15 cellular contexts compared by ENCODE assay signal in the genomic region with DNA sequence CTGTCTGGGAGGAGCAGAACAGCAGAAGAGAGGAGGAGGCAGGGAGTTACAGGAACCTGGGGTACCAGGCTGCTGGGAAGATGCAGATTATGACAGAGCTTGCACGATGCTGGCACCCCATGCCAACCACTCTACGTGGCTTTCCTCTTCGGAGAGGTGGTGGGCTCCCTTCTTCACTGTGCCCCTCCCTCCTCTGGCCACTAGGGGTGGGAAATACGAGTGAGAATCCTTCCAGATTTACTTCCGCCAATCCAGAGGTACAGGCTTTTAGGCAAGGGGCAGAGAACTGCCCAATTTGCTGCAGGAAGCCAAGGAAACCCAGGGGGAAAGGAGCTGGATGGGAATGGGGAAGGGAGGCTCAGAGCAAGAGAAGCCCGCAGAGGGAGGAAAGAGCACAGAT. TPM values are rescaled to one million over a fixed set of nuclear protein-coding genes. Genes with fewer than 3 reads are reported as not detected.
DNase-seq lines count a peak whose midpoint lies in the region; ATAC-seq, FAIRE-seq and TF ChIP-seq lines count a peak whose summit lies in the region.
"Had no signal": no experiment of that assay in that cellular context is flagged by ENCODE, and none has a peak within 500 bp of the region (broad histone marks: within the 10 kb centered on the region; RNA-seq: fewer than 3 reads in every experiment).

No MANE protein-coding gene starts in this region.

- no peaks in the 10 kb centered on the region for H4K20me1 ChIP-seq in endothelial cell of umbilical vein (replicated peaks; ENCODE audit: control insufficient read depth, extremely low read depth, insufficient read depth, low read length)

- no peak for FAIRE-seq in endothelial cell of umbilical vein (lab: Jason Lieb, UNC)

- no peaks in the 10 kb centered on the region for H3K9me3 Mint-ChIP-seq in progenitor cell of endocrine pancreas (ENCODE audit: low read depth)
- H3K9me3 Mint-ChIP-seq: CD8-positive, alpha-beta memory T cell had no signal

- no peak for TF ChIP-seq POLR2A in endothelial cell of umbilical vein (IDR thresholded peaks at IDR 0.05; ENCODE audit: low read depth, low read length)
- TF ChIP-seq POLR2A in GM18505 (IDR thresholded peaks at IDR 0.05; ENCODE audit: borderline replicate concordance, extremely low read depth, insufficient read depth, insufficient read length) = no peak

- H3K79me2 ChIP-seq in endothelial cell of umbilical vein (ENCODE audit: control insufficient read depth, insufficient read depth, low read length) = no peaks in the 10 kb centered on the region

- POLR2A ChIA-PET in endothelial cell of umbilical vein (lab: Charles Lee) = interaction anchor here (0.6 kb wide), 1 partner anchor 33 kb away, joined by 4 read pairs; no protein-coding TSS in a partner anchor

- H3K36me3 Mint-ChIP-seq in progenitor cell of endocrine pancreas (ENCODE audit: insufficient read depth) = peaks cover 19% of the 10 kb centered on the region

- H3K9ac ChIP-seq in endothelial cell of umbilical vein (replicated peaks; ENCODE audit: extremely low read depth, insufficient read depth, low read length) = no peak overlapping the region

- dilution Hi-C loops in endothelial cell of umbilical vein (cut with MboI; ENCODE audit: extremely low pct_ligation_motif_present, low sequenced_read_pairs) = no loop called here

- peaks cover 52% of the 10 kb centered on the region for H3K36me3 ChIP-seq in RWPE2 (ENCODE audit: low read depth)
- peaks cover 13 to 43% of the 10 kb centered on the region in 2 experiments for H3K36me3 ChIP-seq in endothelial cell of umbilical vein (ENCODE audit: control insufficient read depth in 2 of 2, extremely low read depth in 1 of 2, insufficient read depth in 2 of 2, low read length in 2 of 2)

- H3K4me1 Mint-ChIP-seq in progenitor cell of endocrine pancreas (ENCODE audit: low read depth) = no peaks in the 10 kb centered on the region
- H3K4me1 Mint-ChIP-seq: CD8-positive, alpha-beta memory T cell had no signal

- intact Hi-C loops in endothelial cell of umbilical vein (cut with micrococcal nuclease) = no loop called here
- intact Hi-C loops in right cardiac atrium (cut with DNase I) = no loop called here

- no peak overlapping the region for H3K4me2 ChIP-seq in endothelial cell of umbilical vein (ENCODE audit: insufficient read depth, low read length)

- H3K9me3 ChIP-seq in RWPE2 (ENCODE audit: severe bottlenecking) (no peaks in the 10 kb centered on the region), endothelial cell of umbilical vein (replicated peaks; ENCODE audit: control insufficient read depth, insufficient read depth, low read length) (no peaks in the 10 kb centered on the region), right cardiac atrium (ENCODE audit: control insufficient read depth, low read length) (no peaks in the 10 kb centered on the region)
- H3K9me3 ChIP-seq: lower lobe of right lung, neutrophil had no signal

- peak; percentile 14 for TF ChIP-seq CTCF in GM12865 (IDR thresholded peaks at IDR 0.05; ENCODE audit: insufficient read depth, low read depth, low read length, missing control alignments)
- TF ChIP-seq CTCF in RWPE2 (IDR thresholded peaks at IDR 0.05; ENCODE audit: poor library complexity, severe bottlenecking) = no peak
- TF ChIP-seq CTCF in endothelial cell of umbilical vein (IDR thresholded peaks at IDR 0.05; ENCODE audit: extremely low read depth in 1 of 2, insufficient read depth in 1 of 2, low read depth in 1 of 2, low read length in 2 of 2) = peak in 1 of 2 donors; percentile 25
- TF ChIP-seq CTCF in progenitor cell of endocrine pancreas (IDR thresholded peaks at IDR 0.05; ENCODE audit: unreplicated experiment) = peak; percentile 43

- DNase-seq in GM12865 (ENCODE audit: low read depth) (no peak), RWPE2 (ENCODE audit: low spot score) (no peak), endothelial cell of umbilical vein (ENCODE audit: low read depth, low spot score) (no peak), progenitor cell of endocrine pancreas (ENCODE audit: low spot score, unreplicated experiment) (no peak), right cardiac atrium (no peak), T-helper 9 cell (no peak)
- DNase-seq: activated naive CD4-positive, alpha-beta T cell; CD8-positive, alpha-beta memory T cell; central memory CD4-positive, alpha-beta T cell; lower lobe of right lung; NCI-H1105 treated with DMSO at 0.1 percent for 48 hours; NCI-H510A treated with DMSO at 0.1 percent for 48 hours; T1000 had no signal

- no peaks in the 10 kb centered on the region for H3K27me3 Mint-ChIP-seq in progenitor cell of endocrine pancreas
- H3K27me3 Mint-ChIP-seq: CD8-positive, alpha-beta memory T cell had no signal

- H3K27me3 ChIP-seq in RWPE2 (ENCODE audit: insufficient read depth, poor library complexity, severe bottlenecking) = no peaks in the 10 kb centered on the region
- peaks cover 0 to 1% of the 10 kb centered on the region in 2 experiments for H3K27me3 ChIP-seq in endothelial cell of umbilical vein (ENCODE audit: control insufficient read depth in 2 of 2, insufficient read depth in 2 of 2, low read length in 2 of 2)
- H3K27me3 ChIP-seq in right cardiac atrium (ENCODE audit: control insufficient read depth, insufficient read depth) = no peaks in the 10 kb centered on the region
- H3K27me3 ChIP-seq: neutrophil had no signal

- H3K9me1 ChIP-seq in endothelial cell of umbilical vein (replicated peaks; ENCODE audit: control insufficient read depth, extremely low read depth, insufficient read depth, low read length) = no peaks in the 10 kb centered on the region

- no peak overlapping the region for H3K27ac ChIP-seq in RWPE2 (ENCODE audit: poor library complexity, severe bottlenecking)
- H3K27ac ChIP-seq in endothelial cell of umbilical vein (ENCODE audit: insufficient read depth, low read depth, low read length) = no peak overlapping the region
- no peak overlapping the region for H3K27ac ChIP-seq in right cardiac atrium (ENCODE audit: low read length)
- H3K27ac ChIP-seq: lower lobe of right lung, neutrophil had no signal

- peak; percentile 17; the same call in 2 of the 3 replicates for ATAC-seq in RWPE2 (ENCODE audit: low read depth)
- no peak for ATAC-seq in right cardiac atrium
- ATAC-seq in GM18505 (IDR thresholded peaks at IDR 0.05; ENCODE audit: unreplicated experiment) = no peak
- ATAC-seq: lower lobe of right lung had no signal

- CTCF ChIA-PET in endothelial cell of umbilical vein (lab: Charles Lee) = interaction anchor here (0.7 kb wide), 1 partner anchor 472 kb away, joined by 3 read pairs; the partner anchor contains the start of gene ARCN1

- TSS peak; percentile 64 for BruUV-seq in endothelial cell of umbilical vein (replicated peaks; lab: Mats Ljungman, UMichigan)

- no peak overlapping the region for H2AFZ ChIP-seq in endothelial cell of umbilical vein (ENCODE audit: low read depth, low read length)

- H3K4me3 ChIP-seq in GM12865 (ENCODE audit: low read depth, low read length) = no peak overlapping the region
- no peak overlapping the region for H3K4me3 ChIP-seq in RWPE2 (ENCODE audit: severe bottlenecking)
- H3K4me3 ChIP-seq in endothelial cell of umbilical vein (replicated peaks in 1 of 3; ENCODE audit: insufficient read depth in 1 of 3, low read depth in 1 of 3, low read length in 3 of 3) = no peak overlapping the region
- H3K4me3 ChIP-seq in right cardiac atrium (ENCODE audit: low read length) = no peak overlapping the region
- H3K4me3 ChIP-seq: lower lobe of right lung had no signal

- no peak overlapping the region for H3K4me3 Mint-ChIP-seq in progenitor cell of endocrine pancreas (ENCODE audit: low read depth)
- H3K4me3 Mint-ChIP-seq: CD8-positive, alpha-beta memory T cell had no signal

- H3K4me1 ChIP-seq in RWPE2 (ENCODE audit: insufficient read depth, poor library complexity, severe bottlenecking) = no peaks in the 10 kb centered on the region
- no peaks in the 10 kb centered on the region for H3K4me1 ChIP-seq in endothelial cell of umbilical vein (ENCODE audit: control insufficient read depth, extremely low read depth, insufficient read depth, low read length)
- H3K4me1 ChIP-seq in right cardiac atrium (ENCODE audit: control insufficient read depth, insufficient read depth, low read length) = no peaks in the 10 kb centered on the region
- H3K4me1 ChIP-seq: lower lobe of right lung had no signal

- 69% methylated on average over 6 of the region's 6 CpGs for WGBS in right cardiac atrium

- H3K27ac Mint-ChIP-seq in progenitor cell of endocrine pancreas = no peak overlapping the region

RNA-seq across cellular contexts. Expression of gene HYOU1, which starts 12.3 kb away (rescaled TPM):
- total RNA-seq in endothelial cell of umbilical vein (286 and 302 TPM in 2 replicates), progenitor cell of endocrine pancreas (196 and 199 TPM in 2 replicates), right cardiac atrium (100 to 1,000 TPM in 2 of 4 donors, 10 to 100 TPM in 2; 58.8 to 127 (median 105) TPM)
- polyA plus RNA-seq in endothelial cell of umbilical vein (318 and 355 TPM in 2 replicates), right cardiac atrium (52.1 TPM)
- polyA plus RNA-seq in endothelial cell of umbilical vein (2011; cell fraction: cytosol; rRNA removed) = 263 and 280 TPM in 2 replicates
- polyA plus RNA-seq in endothelial cell of umbilical vein (2011; cell fraction: nucleus; rRNA removed) = 330 and 348 TPM in 2 replicates
- polyA plus RNA-seq in endothelial cell of umbilical vein (2012) = 217 and 236 TPM in 2 replicates
- 356 and 385 TPM in 2 replicates for polyA minus RNA-seq in endothelial cell of umbilical vein
- polyA minus RNA-seq in endothelial cell of umbilical vein (2011; cell fraction: cytosol; rRNA and poly(A)+ RNA removed) = 50.0 TPM
- 97.4 and 134 TPM in 2 replicates for polyA minus RNA-seq in endothelial cell of umbilical vein (2011; cell fraction: nucleus; rRNA and poly(A)+ RNA removed)

RNA-seq across cellular contexts. Expression of gene SLC37A4, which starts 14.0 kb away (rescaled TPM):
- total RNA-seq in endothelial cell of umbilical vein (19.9 and 21.5 TPM in 2 replicates), progenitor cell of endocrine pancreas (52.7 and 53.4 TPM in 2 replicates), right cardiac atrium (1 to 10 TPM; 7.5 to 8.6 (median 7.7) TPM)
- polyA plus RNA-seq in endothelial cell of umbilical vein (36.5 and 41.9 TPM in 2 replicates), right cardiac atrium (7.1 TPM)
- 27.4 and 27.8 TPM in 2 replicates for polyA plus RNA-seq in endothelial cell of umbilical vein (2011; cell fraction: cytosol; rRNA removed)
- polyA plus RNA-seq in endothelial cell of umbilical vein (2011; cell fraction: nucleus; rRNA removed) = 58.3 and 71.9 TPM in 2 replicates
- 15.8 and 17.6 TPM in 2 replicates for polyA plus RNA-seq in endothelial cell of umbilical vein (2012)
- polyA minus RNA-seq in endothelial cell of umbilical vein = 42.3 and 44.5 TPM in 2 replicates
- 12.2 TPM for polyA minus RNA-seq in endothelial cell of umbilical vein (2011; cell fraction: cytosol; rRNA and poly(A)+ RNA removed)
- 8.3 and 10.9 TPM in 2 replicates for polyA minus RNA-seq in endothelial cell of umbilical vein (2011; cell fraction: nucleus; rRNA and poly(A)+ RNA removed)

RNA-seq across cellular contexts. Expression of gene VPS11, which starts 22.9 kb away (rescaled TPM):
- total RNA-seq in endothelial cell of umbilical vein (27.0 and 31.0 TPM in 2 replicates), progenitor cell of endocrine pancreas (36.3 and 37.2 TPM in 2 replicates), right cardiac atrium (10 to 100 TPM; 20.4 to 23.7 (median 21.5) TPM)
- polyA plus RNA-seq in endothelial cell of umbilical vein (25.4 and 26.4 TPM in 2 replicates), right cardiac atrium (23.5 TPM)
- 20.2 and 20.7 TPM in 2 replicates for polyA plus RNA-seq in endothelial cell of umbilical vein (2011; cell fraction: cytosol; rRNA removed)
- polyA plus RNA-seq in endothelial cell of umbilical vein (2011; cell fraction: nucleus; rRNA removed) = 55.8 and 72.8 TPM in 2 replicates
- 31.0 and 34.4 TPM in 2 replicates for polyA plus RNA-seq in endothelial cell of umbilical vein (2012)
- 30.4 and 39.4 TPM in 2 replicates for polyA minus RNA-seq in endothelial cell of umbilical vein
- 10.0 TPM for polyA minus RNA-seq in endothelial cell of umbilical vein (2011; cell fraction: cytosol; rRNA and poly(A)+ RNA removed)
- 28.3 and 30.2 TPM in 2 replicates for polyA minus RNA-seq in endothelial cell of umbilical vein (2011; cell fraction: nucleus; rRNA and poly(A)+ RNA removed)

RNA-seq across cellular contexts. Expression of gene TRAPPC4, which starts 26.1 kb away (rescaled TPM):
- total RNA-seq in endothelial cell of umbilical vein (64.2 and 79.3 TPM in 2 replicates), progenitor cell of endocrine pancreas (60.3 and 60.7 TPM in 2 replicates), right cardiac atrium (10 to 100 TPM; 32.2 to 44.6 (median 36.8) TPM)
- polyA plus RNA-seq in endothelial cell of umbilical vein (180 and 224 TPM in 2 replicates), right cardiac atrium (31.4 TPM)
- polyA plus RNA-seq in endothelial cell of umbilical vein (2011; cell fraction: cytosol; rRNA removed) = 149 and 157 TPM in 2 replicates
- 75.4 and 81.5 TPM in 2 replicates for polyA plus RNA-seq in endothelial cell of umbilical vein (2011; cell fraction: nucleus; rRNA removed)
- polyA plus RNA-seq in endothelial cell of umbilical vein (2012) = 136 and 157 TPM in 2 replicates
- 108 and 114 TPM in 2 replicates for polyA minus RNA-seq in endothelial cell of umbilical vein
- polyA minus RNA-seq in endothelial cell of umbilical vein (2011; cell fraction: cytosol; rRNA and poly(A)+ RNA removed) = 17.2 TPM
- 22.6 and 23.1 TPM in 2 replicates for polyA minus RNA-seq in endothelial cell of umbilical vein (2011; cell fraction: nucleus; rRNA and poly(A)+ RNA removed)

RNA-seq across cellular contexts. Expression of gene RPS25, which starts 26.6 kb away (rescaled TPM):
- total RNA-seq in endothelial cell of umbilical vein = 992 and 1,027 TPM in 2 replicates
- polyA plus RNA-seq in endothelial cell of umbilical vein = 579 and 887 TPM in 2 replicates
- 2,801 and 3,403 TPM in 2 replicates for polyA plus RNA-seq in endothelial cell of umbilical vein (2011; cell fraction: cytosol; rRNA removed)
- 742 and 981 TPM in 2 replicates for polyA plus RNA-seq in endothelial cell of umbilical vein (2011; cell fraction: nucleus; rRNA removed)
- 1,355 and 1,476 TPM in 2 replicates for polyA plus RNA-seq in endothelial cell of umbilical vein (2012)
- polyA minus RNA-seq in endothelial cell of umbilical vein = 61.2 and 80.7 TPM in 2 replicates
- polyA minus RNA-seq in endothelial cell of umbilical vein (2011; cell fraction: cytosol; rRNA and poly(A)+ RNA removed) = 297 TPM
- 28.8 and 29.7 TPM in 2 replicates for polyA minus RNA-seq in endothelial cell of umbilical vein (2011; cell fraction: nucleus; rRNA and poly(A)+ RNA removed)
- 1,089 and 1,112 TPM in 2 replicates for total RNA-seq in progenitor cell of endocrine pancreas
- 100 to 1,000 TPM; 750 to 919 (median 877) TPM for total RNA-seq in right cardiac atrium
- 2,193 TPM for polyA plus RNA-seq in right cardiac atrium
